Comparison of ENCODE assay signal across 9 cellular contexts in genomic region chr5:60369391-60369790, GRCh38.
"Had no signal": no experiment of that assay in that cellular context is flagged by ENCODE, and none has a peak within 500 bp of the region (broad histone marks: within the 10 kb centered on the region; RNA-seq: fewer than 3 reads in every experiment).

No MANE protein-coding gene starts in this region.

- H2AFZ ChIP-seq: GM23248 had no signal

- H3K9ac ChIP-seq: GM23248, KMS-11 had no signal

- DNase-seq: GM23248, GOT3, H9, HCEC 1CT, KBM-7 had no signal

- H3K4me3 ChIP-seq: GM23248 had no signal

- H3K4me2 ChIP-seq: KMS-11 had no signal

- ATAC-seq: HepG2 had no signal

- FAIRE-seq: H54, HepG2 had no signal

- H3K27ac ChIP-seq: GM23248, HL-60, KMS-11 had no signal
